In the genomic region with DNA sequence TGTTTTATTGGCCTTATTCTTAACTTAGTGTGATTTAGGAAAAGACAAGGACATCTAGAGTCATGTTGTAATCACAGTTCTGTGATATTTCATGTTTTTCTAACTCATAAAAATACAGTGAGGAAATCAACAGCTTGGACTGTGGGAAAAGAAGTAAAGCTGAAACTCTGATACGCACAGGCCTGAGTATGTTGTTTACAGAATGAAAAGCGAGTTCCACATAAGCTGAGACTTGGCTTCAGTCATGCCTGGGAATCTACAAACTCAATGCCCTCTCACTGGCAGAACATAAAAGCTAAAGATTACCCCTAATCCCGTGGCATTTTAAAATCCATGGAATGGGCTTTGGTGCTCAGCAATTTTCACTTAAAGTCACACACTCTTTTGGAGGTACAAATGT, we compare ENCODE assay signal across 22 cellular contexts. TPM values are rescaled to one million over a fixed set of nuclear protein-coding genes. Genes with fewer than 3 reads are reported as not detected.
A peak's percentile ranks its signal among the peaks of the same experiment; 100 is the strongest.
DNase-seq lines count a peak whose midpoint lies in the region; ATAC-seq and TF ChIP-seq lines count a peak whose summit lies in the region.
"Had no signal": no experiment of that assay in that cellular context is flagged by ENCODE, and none has a peak within 500 bp of the region (broad histone marks: within the 10 kb centered on the region; RNA-seq: fewer than 3 reads in every experiment).

No MANE protein-coding gene starts in this region.

- H3K4me3 ChIP-seq in transverse colon = no peak overlapping the region
- H3K4me3 ChIP-seq: mucosa of descending colon, PC-9, SJSA1 had no signal

- H3K4me1 Mint-ChIP-seq in activated naive CD4-positive, alpha-beta T cell treated with anti-CD3 and anti-CD28 coated beads for 36 hours (ENCODE audit: low read depth) = peaks cover 72% of the 10 kb centered on the region
- H3K4me1 Mint-ChIP-seq in activated naive CD8-positive, alpha-beta T cell (ENCODE audit: low read depth) = peaks cover 83% of the 10 kb centered on the region
- H3K4me1 Mint-ChIP-seq in osteocyte (ENCODE audit: unreplicated experiment) = peaks cover 33% of the 10 kb centered on the region

- intact Hi-C loops in activated naive CD4-positive, alpha-beta T cell treated with anti-CD3 and anti-CD28 coated beads for 36 hours (cut with micrococcal nuclease) = loop anchor here (5.0 to 10.0 kb wide), 3 partner anchors 93 to 1006 kb away; no protein-coding TSS in a partner anchor
- intact Hi-C loops in transverse colon (cut with DNase I; ENCODE audit: low total_unique reads) = no loop called here

- ATAC-seq in activated naive CD4-positive, alpha-beta T cell treated with anti-CD3 and anti-CD28 coated beads, Interleukin-2, amount 50 U/mL, for 72 hours = no peak
- ATAC-seq in HG03520 (IDR thresholded peaks at IDR 0.05; ENCODE audit: unreplicated experiment) = no peak
- ATAC-seq: activated CD4-positive, CD25-positive, alpha-beta regulatory T cell treated with anti-CD3 and anti-CD28 coated beads, Interleukin-2, amount 50 U/mL, for 24 hours; mucosa of descending colon had no signal

- CTCF ChIA-PET in activated naive CD4-positive, alpha-beta T cell treated with anti-CD3 and anti-CD28 coated beads for 36 hours (lab: Charles Lee) = interaction anchor here (0.6 to 2.4 kb wide), 5 partner anchors 9 to 190 kb away, joined by 3 to 12 read pairs (median 6); no protein-coding TSS in a partner anchor

- H3K27me3 ChIP-seq in transverse colon = no peaks in the 10 kb centered on the region
- H3K27me3 ChIP-seq: SJSA1 had no signal

- 52% methylated on average over 3 of the region's 3 CpGs; no CpG with 5 or more reads in 1 of the 2 donors for WGBS in transverse colon (ENCODE audit: low coverage in 1 of 2), 2 donors

- in situ Hi-C loops in transverse colon (cut with MboI; ENCODE audit: low pct_ligation_motif_present in 1 of 4, low pct_unique_long_range_greater_than_20kb in 1 of 4, low sequenced_read_pairs in 3 of 4) = loop anchor here in 1 of 4 donors (25.0 kb wide), 1 partner anchor 273 kb away; no protein-coding TSS in a partner anchor

- no peak for TF ChIP-seq EP300 in transverse colon (IDR thresholded peaks at IDR 0.05; ENCODE audit: low read depth)

- TF ChIP-seq CTCF in transverse colon (IDR thresholded peaks at IDR 0.05) (no peak), osteocyte (IDR thresholded peaks at IDR 0.05) (no peak)

- H3K36me3 Mint-ChIP-seq in activated naive CD4-positive, alpha-beta T cell treated with anti-CD3 and anti-CD28 coated beads for 36 hours (ENCODE audit: low read depth) = peaks cover 1% of the 10 kb centered on the region
- peaks cover 9 to 43% of the 10 kb centered on the region in 2 donors for H3K36me3 Mint-ChIP-seq in activated naive CD4-positive, alpha-beta T cell treated with anti-CD3 and anti-CD28 coated beads, Interleukin-2, amount 50 U/mL, for 72 hours
- H3K36me3 Mint-ChIP-seq in activated naive CD8-positive, alpha-beta T cell = peaks cover 5% of the 10 kb centered on the region
- H3K36me3 Mint-ChIP-seq in osteocyte (ENCODE audit: unreplicated experiment) = peaks cover 5% of the 10 kb centered on the region
- H3K36me3 Mint-ChIP-seq: type B pancreatic cell had no signal

- no peak overlapping the region for H3K4me3 Mint-ChIP-seq in activated naive CD4-positive, alpha-beta T cell treated with anti-CD3 and anti-CD28 coated beads for 36 hours
- H3K4me3 Mint-ChIP-seq in activated naive CD8-positive, alpha-beta T cell = peak overlapping the region; percentile 25
- H3K4me3 Mint-ChIP-seq in osteocyte (ENCODE audit: unreplicated experiment) = no peak overlapping the region
- H3K4me3 Mint-ChIP-seq: type B pancreatic cell had no signal

- H3K27ac ChIP-seq in transverse colon = peak overlapping the region; percentile 51 to 74 (median 64)
- H3K27ac ChIP-seq: PC-9, SJSA1 had no signal

- peaks cover under 1% of the 10 kb centered on the region for H3K9me3 Mint-ChIP-seq in activated naive CD4-positive, alpha-beta T cell treated with anti-CD3 and anti-CD28 coated beads for 36 hours
- no peaks in the 10 kb centered on the region for H3K9me3 Mint-ChIP-seq in activated naive CD4-positive, alpha-beta T cell treated with anti-CD3 and anti-CD28 coated beads, Interleukin-2, amount 50 U/mL, for 72 hours
- no peaks in the 10 kb centered on the region for H3K9me3 Mint-ChIP-seq in activated naive CD8-positive, alpha-beta T cell (ENCODE audit: low read depth)
- H3K9me3 Mint-ChIP-seq in osteocyte (ENCODE audit: unreplicated experiment) = peaks cover 3% of the 10 kb centered on the region
- H3K9me3 Mint-ChIP-seq: type B pancreatic cell had no signal

- peak overlapping the region; percentile 51 for H3K27ac Mint-ChIP-seq in activated naive CD4-positive, alpha-beta T cell treated with anti-CD3 and anti-CD28 coated beads for 36 hours
- H3K27ac Mint-ChIP-seq in activated naive CD4-positive, alpha-beta T cell treated with anti-CD3 and anti-CD28 coated beads, Interleukin-2, amount 50 U/mL, for 72 hours = peak overlapping the region in 1 of 2 donors; percentile 97
- peak overlapping the region; percentile 89 for H3K27ac Mint-ChIP-seq in activated naive CD8-positive, alpha-beta T cell
- no peak overlapping the region for H3K27ac Mint-ChIP-seq in osteocyte (ENCODE audit: unreplicated experiment)
- H3K27ac Mint-ChIP-seq: type B pancreatic cell had no signal

- no peak for DNase-seq in activated naive CD4-positive, alpha-beta T cell treated with anti-CD3 and anti-CD28 coated beads for 36 hours
- DNase-seq in activated naive CD4-positive, alpha-beta T cell treated with anti-CD3 and anti-CD28 coated beads, Interleukin-2, amount 50 U/mL, for 72 hours (ENCODE audit: low spot score in 2 of 2) = no peak
- peak; percentile 78 for DNase-seq in iris pigment epithelial cell (ENCODE audit: low read depth)
- no peak for DNase-seq in transverse colon
- DNase-seq in iPS-NIHi7 (ENCODE audit: extremely low spot score) = no peak
- no peak for DNase-seq in osteocyte (ENCODE audit: extremely low spot score, unreplicated experiment)
- DNase-seq: activated T-cell treated with anti-CD3 and anti-CD28 coated beads, Interleukin-2, amount 50 U/mL, for 1 hour; aorta; EL; foreskin melanocyte; mucosa of descending colon; NCI-H1417 treated with DMSO at 0.1 percent for 48 hours; NCI-H2171 treated with DMSO at 0.1 percent for 48 hours; NCI-H748 treated with DMSO at 0.1 percent for 48 hours; occipital lobe; PC-9; stimulated activated CD4-positive, alpha-beta T cell treated with anti-CD3 and anti-CD28 coated beads, Interleukin-4, amount 100 ng/mL, for 4 hours had no signal

- peaks cover 0 to 7% (median 2%) of the 10 kb centered on the region in 4 donors for H3K4me1 ChIP-seq in transverse colon

- H3K36me3 ChIP-seq in transverse colon = no peaks in the 10 kb centered on the region
- H3K36me3 ChIP-seq: SJSA1 had no signal

- no peaks in the 10 kb centered on the region for H3K27me3 Mint-ChIP-seq in activated naive CD4-positive, alpha-beta T cell treated with anti-CD3 and anti-CD28 coated beads for 36 hours (ENCODE audit: low read depth)
- H3K27me3 Mint-ChIP-seq in activated naive CD8-positive, alpha-beta T cell = no peaks in the 10 kb centered on the region
- H3K27me3 Mint-ChIP-seq in osteocyte (ENCODE audit: unreplicated experiment) = no peaks in the 10 kb centered on the region
- H3K27me3 Mint-ChIP-seq: type B pancreatic cell had no signal

- no peaks in the 10 kb centered on the region for H3K9me3 ChIP-seq in transverse colon
- H3K9me3 ChIP-seq: mucosa of descending colon, SJSA1 had no signal

- TF ChIP-seq POLR2A in transverse colon (IDR thresholded peaks at IDR 0.05) = no peak

RNA-seq across cellular contexts. Expression of a gene that starts 23.6 kb away (rescaled TPM):
- 100 to 1,000 TPM; 230 TPM for total RNA-seq in activated naive CD4-positive, alpha-beta T cell treated with anti-CD3 and anti-CD28 coated beads for 36 hours
- total RNA-seq in activated naive CD4-positive, alpha-beta T cell treated with anti-CD3 and anti-CD28 coated beads, Interleukin-2, amount 50 U/mL, for 72 hours = 100 to 1,000 TPM; 208 to 242 TPM
- total RNA-seq in transverse colon (100 to 1,000 TPM in 2 of 4 donors, 10 to 100 TPM in 2; 65.1 to 375 (median 193) TPM), osteocyte (150 and 152 TPM in 2 replicates)
